In genomic region chr10:6579904-6580278, GRCh38 we compare ENCODE assay signal across 9 cellular contexts. TPM values are rescaled to one million over a fixed set of nuclear protein-coding genes. Genes with fewer than 3 reads are reported as not detected.
DNase-seq lines count a peak whose midpoint lies in the region; ATAC-seq lines count a peak whose summit lies in the region.
"Had no signal": no experiment of that assay in that cellular context is flagged by ENCODE, and none has a peak within 500 bp of the region (broad histone marks: within the 10 kb centered on the region; RNA-seq: fewer than 3 reads in every experiment).

TSS of gene PRKCQ (minus strand) at chr10:6580276. CDS start at chr10:6515135, 65,141 bp downstream.

- peak within 1 kb of the TSS; percentile 79 for H3K9ac ChIP-seq in NT2/D1 (ENCODE audit: insufficient read length, low read depth)

- ATAC-seq in GM21737 (IDR thresholded peaks at IDR 0.05; ENCODE audit: unreplicated experiment) (peak; percentile 18), naive B cell (ENCODE audit: low read depth in 2 of 2) (no peak)

- H3K4me1 ChIP-seq in NT2/D1 (ENCODE audit: insufficient read depth, insufficient read length) (peaks cover 2% of the 10 kb centered on the region), ectodermal cell (ENCODE audit: control insufficient read depth, insufficient read depth, low read length) (peaks cover 13% of the 10 kb centered on the region)

- no peak within 1 kb of the TSS for H3K27ac ChIP-seq in ectodermal cell (ENCODE audit: insufficient read depth, low read depth, low read length, poor library complexity, severe bottlenecking)
- H3K27ac ChIP-seq: VCaP had no signal

- H3K27ac Mint-ChIP-seq in naive B cell, result peak within 1 kb of the TSS in 4 of 6 donors; percentile 12 to 83 (median 50)

- H3K4me1 Mint-ChIP-seq in naive B cell, result peaks cover 16 to 34% (median 18%) of the 10 kb centered on the region in 3 donors

- peak within 1 kb of the TSS; percentile 82 to 97 (median 88) for H3K4me3 Mint-ChIP-seq in naive B cell

- 0% methylated on average over 41 of the region's 41 CpGs for WGBS in ectodermal cell, 2 experiments

- H3K36me3 ChIP-seq in NT2/D1 (ENCODE audit: insufficient read depth, insufficient read length, low read length) (peaks cover 8% of the 10 kb centered on the region), ectodermal cell (ENCODE audit: control insufficient read depth, insufficient read depth, low read length) (no peaks in the 10 kb centered on the region)

- H3K27me3 ChIP-seq in NT2/D1 (ENCODE audit: insufficient read depth, insufficient read length), result no peaks in the 10 kb centered on the region
- peaks cover 30% of the 10 kb centered on the region for H3K27me3 ChIP-seq in ectodermal cell (ENCODE audit: control insufficient read depth, insufficient read depth, low read length, poor library complexity, severe bottlenecking)

- DNase-seq in EH (ENCODE audit: low read depth) (peak; percentile 27), NT2/D1 (ENCODE audit: low read depth, low spot score) (no peak), naive B cell (no peak), activated gamma-delta T cell (lab: John Stamatoyannopoulos, UW) (no peak), CD1c-positive myeloid dendritic cell (ENCODE audit: extremely low spot score) (no peak), putamen (ENCODE audit: low spot score) (no peak)

- peaks cover 0 to 4% of the 10 kb centered on the region in 2 donors for H3K36me3 Mint-ChIP-seq in naive B cell

- no peaks in the 10 kb centered on the region for H3K9me3 Mint-ChIP-seq in naive B cell

- H3K9me3 ChIP-seq in NT2/D1 (ENCODE audit: insufficient read depth, low read length), result no peaks in the 10 kb centered on the region
- H3K9me3 ChIP-seq in ectodermal cell (ENCODE audit: control insufficient read depth, low read length), result no peaks in the 10 kb centered on the region

- peaks cover 30 to 37% (median 31%) of the 10 kb centered on the region in 3 donors for H3K27me3 Mint-ChIP-seq in naive B cell

- peak within 1 kb of the TSS; percentile 71 for H3K4me3 ChIP-seq in NT2/D1 (ENCODE audit: insufficient read length, low read depth)
- H3K4me3 ChIP-seq in ectodermal cell (ENCODE audit: insufficient read depth, low read depth, low read length), result peak within 1 kb of the TSS; percentile 70

RNA-seq across cellular contexts. Expression of gene PRKCQ, which starts in this region (rescaled TPM):
- 2.1 TPM for polyA plus RNA-seq in ectodermal cell (2013, experiment 1 of 4)
- polyA plus RNA-seq in ectodermal cell (2013, experiment 2 of 4), result 3.7 TPM
- polyA plus RNA-seq in ectodermal cell (2013, experiment 3 of 4), result 2.2 TPM
- polyA plus RNA-seq in ectodermal cell (2013, experiment 4 of 4), result 2.8 TPM
- polyA plus RNA-seq in naive B cell (ENCODE audit: low read depth in 6 of 6), result under 1 TPM in 4 of 6 donors, not detected in 2; 0.08 to 0.35 (median 0.17) TPM
